In the genomic region with DNA sequence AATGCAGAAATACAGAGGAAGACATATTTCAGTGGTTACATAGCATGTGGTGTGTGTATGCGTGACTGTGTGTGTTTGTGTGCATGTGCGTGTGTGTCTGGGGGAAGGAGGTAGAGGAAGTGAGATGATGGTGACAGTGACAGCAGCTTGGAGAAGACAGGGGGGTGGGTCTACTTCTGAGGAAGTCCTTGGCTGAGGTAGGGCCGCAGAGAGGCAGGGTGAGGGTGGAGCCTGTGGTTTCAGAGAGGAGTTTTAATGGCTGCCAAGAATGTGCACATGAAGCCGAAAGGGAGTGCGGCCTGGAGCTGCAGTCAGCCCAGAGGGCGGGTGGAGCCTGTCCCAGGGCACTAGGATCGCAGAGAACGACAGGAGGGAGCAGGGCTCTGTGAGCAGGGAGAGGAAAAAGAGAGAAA, we compare ENCODE assay signal across 8 cellular contexts. TPM values are rescaled to one million over a fixed set of nuclear protein-coding genes. Genes with fewer than 3 reads are reported as not detected.
DNase-seq lines count a peak whose midpoint lies in the region; ATAC-seq and TF ChIP-seq lines count a peak whose summit lies in the region.

No MANE protein-coding gene starts in this region.

- H3K9me3 Mint-ChIP-seq in activated CD8-positive, alpha-beta T cell treated with anti-CD3 and anti-CD28 coated beads, Interleukin-2, amount 10 ng/mL, durations not matched to agents 7 days and 5 days (ENCODE audit: insufficient read depth): peaks cover 4% of the 10 kb centered on the region

- TF ChIP-seq EP300 in upper lobe of left lung (IDR thresholded peaks at IDR 0.05): peak in 1 of 4 donors; percentile 49

- H3K27ac Mint-ChIP-seq in activated CD8-positive, alpha-beta T cell treated with anti-CD3 and anti-CD28 coated beads, Interleukin-2, amount 10 ng/mL, durations not matched to agents 7 days and 5 days: peak overlapping the region; percentile 99

- peaks cover 27% of the 10 kb centered on the region for H3K4me1 Mint-ChIP-seq in activated CD8-positive, alpha-beta T cell treated with anti-CD3 and anti-CD28 coated beads, Interleukin-2, amount 10 ng/mL, durations not matched to agents 7 days and 5 days (ENCODE audit: low read depth)

- TF ChIP-seq CTCF in omental fat pad (IDR thresholded peaks at IDR 0.05): no peak
- no peak for TF ChIP-seq CTCF in upper lobe of left lung (IDR thresholded peaks at IDR 0.05)

- peaks cover 11 to 41% (median 15%) of the 10 kb centered on the region in 4 donors for H3K4me1 ChIP-seq in upper lobe of left lung

- CTCF ChIA-PET in activated CD8-positive, alpha-beta T cell treated with anti-CD3 and anti-CD28 coated beads, Interleukin-2, amount 10 ng/mL, durations not matched to agents 7 days and 5 days (lab: Charles Lee): interaction anchor here (0.9 to 3.3 kb wide), 4 partner anchors 25 to 47 kb away, joined by 3 to 11 read pairs (median 3); no protein-coding TSS in a partner anchor

- H3K27me3 ChIP-seq in upper lobe of left lung: no peaks in the 10 kb centered on the region

- 7 to 21% methylated on average over 8 of the region's 8 CpGs for WGBS in upper lobe of left lung, 2 donors

- peak overlapping the region; percentile 83 for H3K4me3 Mint-ChIP-seq in activated CD8-positive, alpha-beta T cell treated with anti-CD3 and anti-CD28 coated beads, Interleukin-2, amount 10 ng/mL, durations not matched to agents 7 days and 5 days

- peak overlapping the region; percentile 55 to 79 (median 74) for H3K27ac ChIP-seq in upper lobe of left lung

- peaks cover 0 to 3% (median 0%) of the 10 kb centered on the region in 4 donors for H3K9me3 ChIP-seq in upper lobe of left lung

- POLR2A ChIA-PET in activated CD8-positive, alpha-beta T cell treated with anti-CD3 and anti-CD28 coated beads, Interleukin-2, amount 10 ng/mL, durations not matched to agents 7 days and 5 days (lab: Charles Lee): interaction anchor here (0.7 to 2.7 kb wide), 3 partner anchors 9 to 46 kb away, joined by 4 to 27 read pairs (median 6); no protein-coding TSS in a partner anchor

- peaks cover 4% of the 10 kb centered on the region for H3K36me3 Mint-ChIP-seq in activated CD8-positive, alpha-beta T cell treated with anti-CD3 and anti-CD28 coated beads, Interleukin-2, amount 10 ng/mL, durations not matched to agents 7 days and 5 days (ENCODE audit: low read depth)

- TF ChIP-seq POLR2A in erythroblast (IDR thresholded peaks at IDR 0.05; ENCODE audit: low read length) (peak; percentile 69), upper lobe of left lung (IDR thresholded peaks at IDR 0.05) (peak in 1 of 4 donors; percentile 53)

- no peak overlapping the region for H3K4me3 ChIP-seq in upper lobe of left lung

- intact Hi-C loops in posterior cingulate gyrus (cut with DNase I): no loop called here

- no peaks in the 10 kb centered on the region for H3K27me3 Mint-ChIP-seq in activated CD8-positive, alpha-beta T cell treated with anti-CD3 and anti-CD28 coated beads, Interleukin-2, amount 10 ng/mL, durations not matched to agents 7 days and 5 days (ENCODE audit: low read depth)

- no peaks in the 10 kb centered on the region for H3K36me3 ChIP-seq in upper lobe of left lung

- peak; percentile 72 for DNase-seq in NCI-H510A (lab: John Stamatoyannopoulos, UW)
- peak; percentile 96 for DNase-seq in activated CD8-positive, alpha-beta T cell treated with anti-CD3 and anti-CD28 coated beads, Interleukin-2, amount 10 ng/mL, durations not matched to agents 7 days and 5 days
- DNase-seq in erythroblast (lab: John Stamatoyannopoulos, UW): peak; percentile 68 to 75
- no peak for DNase-seq in omental fat pad (ENCODE audit: low spot score)
- peak; percentile 63 to 94 for DNase-seq in upper lobe of left lung
- DNase-seq in posterior cingulate gyrus: no peak

- ATAC-seq in GM18519 (IDR thresholded peaks at IDR 0.05; ENCODE audit: low FRiP score, unreplicated experiment): peak; percentile 87
- peak; percentile 99 for ATAC-seq in HG02852 (IDR thresholded peaks at IDR 0.05; ENCODE audit: unreplicated experiment)
- ATAC-seq in activated CD8-positive, alpha-beta T cell treated with anti-CD3 and anti-CD28 coated beads, Interleukin-2, amount 10 ng/mL, durations not matched to agents 7 days and 5 days: peak; percentile 100
- ATAC-seq in omental fat pad (ENCODE audit: low FRiP score): peak; percentile 9
- peak; percentile 93 to 94 for ATAC-seq in upper lobe of left lung (ENCODE audit: low FRiP score in 2 of 2)

RNA-seq across cellular contexts. Expression of a gene that starts 22.7 kb away (rescaled TPM):
- total RNA-seq in activated CD8-positive, alpha-beta T cell treated with anti-CD3 and anti-CD28 coated beads, Interleukin-2, amount 10 ng/mL, durations not matched to agents 7 days and 5 days: 10 to 100 TPM; 12.3 to 15.3 TPM
- total RNA-seq in omental fat pad: 10 to 100 TPM; 23.6 to 44.1 (median 28.1) TPM
- 10 to 100 TPM; 12.0 to 28.8 (median 19.3) TPM for total RNA-seq in upper lobe of left lung

Comparison
In these comparisons a context has a peak if more than half of its experiments do, and no peak if none do; other contexts are left out.
1. ATAC-seq: peak in every context shown above with its lines; median percentile 100 in activated CD8-positive, alpha-beta T cell treated with anti-CD3 and anti-CD28 coated beads, Interleukin-2, amount 10 ng/mL, durations not matched to agents 7 days and 5 days; 99 in HG02852; 94 in upper lobe of left lung; 87 in GM18519; 9 in omental fat pad.
2. DNase-seq: peak in NCI-H510A (single experiment), activated CD8-positive, alpha-beta T cell treated with anti-CD3 and anti-CD28 coated beads, Interleukin-2, amount 10 ng/mL, durations not matched to agents 7 days and 5 days (single experiment), erythroblast (2 of 2) and upper lobe of left lung (2 of 2); none in omental fat pad (single experiment) and posterior cingulate gyrus (0 of 10).